Comparison of ENCODE assay signal across 8 cellular contexts in genomic region chr6:30489081-30490030, GRCh38. TPM values are rescaled to one million over a fixed set of nuclear protein-coding genes. Genes with fewer than 3 reads are reported as not detected.
DNase-seq lines count a peak whose midpoint lies in the region; ATAC-seq and TF ChIP-seq lines count a peak whose summit lies in the region.

TSS of gene HLA-E (plus strand) at chr6:30489509. CDS start at chr6:30489532, 23 bp downstream.

- H3K9me2 ChIP-seq in GM23338 (ENCODE audit: insufficient read depth): no peaks in the 10 kb centered on the region

- peak within 1 kb of the TSS; percentile 87 to 96 (median 96) for H3K9ac ChIP-seq in subcutaneous abdominal adipose tissue (ENCODE audit: low read length in 5 of 5)

- no peaks in the 10 kb centered on the region for H3K9me3 Mint-ChIP-seq in GM23338

- H3K27me3 ChIP-seq in GM23338 (ENCODE audit: insufficient read depth) (no peaks in the 10 kb centered on the region; the same call in 1 of the 2 replicates), SJCRH30 (no peaks in the 10 kb centered on the region), neuron (ENCODE audit: insufficient read depth, low read length) (no peaks in the 10 kb centered on the region), subcutaneous abdominal adipose tissue (ENCODE audit: control insufficient read depth in 5 of 5, insufficient read depth in 4 of 5, low read length in 5 of 5) (no peaks in the 10 kb centered on the region)

- H3K4me1 Mint-ChIP-seq in GM23338: peaks cover 15% of the 10 kb centered on the region

- H3K27me3 Mint-ChIP-seq in GM23338 (ENCODE audit: insufficient read depth, low read depth, poor library complexity): peaks cover 9% of the 10 kb centered on the region

- ATAC-seq in GM23338: peak; percentile 85

- H3K36me3 Mint-ChIP-seq in GM23338 (ENCODE audit: low read depth): peaks cover 26% of the 10 kb centered on the region

- H3K27ac Mint-ChIP-seq in GM23338: peak within 1 kb of the TSS; percentile 96

- no peaks in the 10 kb centered on the region for H3K9me3 ChIP-seq in SJCRH30 (replicated peaks)
- no peaks in the 10 kb centered on the region for H3K9me3 ChIP-seq in neuron (ENCODE audit: low read length)
- H3K9me3 ChIP-seq in subcutaneous abdominal adipose tissue (ENCODE audit: control insufficient read depth in 5 of 5, low read length in 5 of 5): no peaks in the 10 kb centered on the region

- peak; percentile 100 for DNase-seq in EH (ENCODE audit: low read depth)
- peak; percentile 100 for DNase-seq in GM23338 (ENCODE audit: low spot score)
- peak; percentile 93 for DNase-seq in LNCaP clone FGC (ENCODE audit: low read depth)
- peak; percentile 92 to 99 for DNase-seq in SJCRH30
- peak; percentile 66 to 77 (median 70) for DNase-seq in activated naive CD4-positive, alpha-beta T cell (lab: John Stamatoyannopoulos, UW)
- peak; percentile 99 for DNase-seq in foreskin melanocyte

- H3K79me2 ChIP-seq in GM23338 (replicated peaks; ENCODE audit: insufficient read depth): no peaks in the 10 kb centered on the region

- H3K4me2 ChIP-seq in GM23338: peak within 1 kb of the TSS; percentile 68

- H3K4me3 ChIP-seq in GM23338: peak within 1 kb of the TSS; percentile 62
- peak within 1 kb of the TSS; percentile 72 for H3K4me3 ChIP-seq in LNCaP clone FGC (ENCODE audit: low read depth, low read length)
- peak within 1 kb of the TSS; percentile 68 for H3K4me3 ChIP-seq in SJCRH30
- peak within 1 kb of the TSS; percentile 70 for H3K4me3 ChIP-seq in neuron (ENCODE audit: low read length)
- H3K4me3 ChIP-seq in subcutaneous abdominal adipose tissue (ENCODE audit: low read depth in 1 of 5, low read length in 5 of 5): peak within 1 kb of the TSS; percentile 79 to 98 (median 97)

- H3F3A ChIP-seq in GM23338 (replicated peaks; ENCODE audit: low read depth): no peaks in the 10 kb centered on the region

- peaks cover 8% of the 10 kb centered on the region for H4K20me1 ChIP-seq in GM23338 (replicated peaks; ENCODE audit: insufficient read depth)

- H2AFZ ChIP-seq in GM23338 (peak within 1 kb of the TSS; percentile 95), neuron (ENCODE audit: low read depth, low read length) (peak within 1 kb of the TSS; percentile 75)

- H3K4me3 Mint-ChIP-seq in GM23338: peak within 1 kb of the TSS; percentile 88

- no peak within 1 kb of the TSS for H3K27ac ChIP-seq in GM23338 (ENCODE audit: low read depth)
- peak within 1 kb of the TSS; percentile 29 for H3K27ac ChIP-seq in SJCRH30
- H3K27ac ChIP-seq in subcutaneous abdominal adipose tissue (ENCODE audit: low read depth, low read length): peak within 1 kb of the TSS; percentile 97

- H3K36me3 ChIP-seq in GM23338 (ENCODE audit: insufficient read depth): no peaks in the 10 kb centered on the region
- H3K36me3 ChIP-seq in SJCRH30: no peaks in the 10 kb centered on the region
- no peaks in the 10 kb centered on the region for H3K36me3 ChIP-seq in neuron (ENCODE audit: insufficient read depth, low read length)
- peaks cover 0 to 41% (median 36%) of the 10 kb centered on the region in 5 donors for H3K36me3 ChIP-seq in subcutaneous abdominal adipose tissue (ENCODE audit: control insufficient read depth in 5 of 5, insufficient read depth in 5 of 5, low read length in 5 of 5)

- H3K4me1 ChIP-seq in GM23338 (ENCODE audit: insufficient read depth): peaks cover 6% of the 10 kb centered on the region; the same call in 1 of the 2 replicates
- peaks cover 5% of the 10 kb centered on the region; the same call in 1 of the 2 replicates for H3K4me1 ChIP-seq in SJCRH30
- peaks cover 6% of the 10 kb centered on the region for H3K4me1 ChIP-seq in neuron (ENCODE audit: insufficient read depth, low read length)
- peaks cover 6 to 46% (median 24%) of the 10 kb centered on the region in 5 donors for H3K4me1 ChIP-seq in subcutaneous abdominal adipose tissue (ENCODE audit: control insufficient read depth in 5 of 5, insufficient read depth in 5 of 5, low read length in 5 of 5)

- TF ChIP-seq CTCF in GM23338 (conservative IDR thresholded peaks at IDR 0.05; ENCODE audit: low read depth in 2 of 2): no peak
- TF ChIP-seq CTCF in LNCaP clone FGC (IDR thresholded peaks at IDR 0.05; ENCODE audit: control insufficient read depth, extremely low read depth, insufficient read depth): no peak

TF ChIP-seq in GM23338, 12 proteins besides CTCF, POLR2A, EP300 and RAD21:
- peak; percentile 92 for TF ChIP-seq CREB1 (CRISPR knock-in tag; IDR thresholded peaks at IDR 0.05; ENCODE audit: low read depth)
- TF ChIP-seq POLR2AphosphoS5 (IDR thresholded peaks at IDR 0.05; ENCODE audit: low read depth): peak; percentile 95
- TF ChIP-seq JUNB (IDR thresholded peaks at IDR 0.05; ENCODE audit: unreplicated experiment): no peak
- 0 out of 2 replicates have a peak, but pooled peaks have one; percentile 27 for TF ChIP-seq ZNF114 (CRISPR knock-in tag; IDR thresholded peaks at IDR 0.05)

RNA-seq across cellular contexts. Expression of gene HLA-E, which starts in this region (rescaled TPM):
- 36.0 and 44.2 TPM in 2 replicates for total RNA-seq in GM23338 (2014; rRNA removed; shearing (Covaris generic))
- 15.6 and 15.9 TPM in 2 replicates for polyA plus RNA-seq in GM23338 (2016; fragmentation: Nextera tagmentation; extraction: Ambion mirVana)
- 24.6 and 26.0 TPM in 2 replicates for total RNA-seq in SJCRH30 (2014; rRNA removed; shearing (Covaris generic))
